ENCODE assay signal across 2 cellular contexts in the genomic region with DNA sequence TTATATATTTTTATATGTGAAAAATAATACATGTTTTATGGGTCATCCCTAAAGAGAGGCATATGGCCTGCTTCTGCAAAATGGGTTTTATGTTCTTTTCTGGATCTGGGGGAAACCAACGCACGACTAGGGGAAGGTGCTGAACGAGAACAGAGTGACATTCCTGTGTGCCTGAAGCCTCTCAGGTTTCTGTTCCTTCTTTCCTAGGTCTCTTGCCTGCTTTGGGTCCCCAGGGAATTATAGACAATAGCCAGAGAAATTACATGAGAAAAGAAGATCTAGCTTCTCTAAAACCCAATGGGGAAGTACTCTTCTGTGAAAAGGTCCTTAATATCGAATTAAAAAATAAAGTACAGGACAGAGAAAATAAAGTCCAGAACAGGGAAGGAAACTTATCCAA.
TF ChIP-seq lines count a peak whose summit lies in the region.

No MANE protein-coding gene starts in this region.

TF ChIP-seq in GM23338, 12 proteins besides CTCF, POLR2A, EP300 and RAD21 (continued from another document):
- TF ChIP-seq, protein P1, sequence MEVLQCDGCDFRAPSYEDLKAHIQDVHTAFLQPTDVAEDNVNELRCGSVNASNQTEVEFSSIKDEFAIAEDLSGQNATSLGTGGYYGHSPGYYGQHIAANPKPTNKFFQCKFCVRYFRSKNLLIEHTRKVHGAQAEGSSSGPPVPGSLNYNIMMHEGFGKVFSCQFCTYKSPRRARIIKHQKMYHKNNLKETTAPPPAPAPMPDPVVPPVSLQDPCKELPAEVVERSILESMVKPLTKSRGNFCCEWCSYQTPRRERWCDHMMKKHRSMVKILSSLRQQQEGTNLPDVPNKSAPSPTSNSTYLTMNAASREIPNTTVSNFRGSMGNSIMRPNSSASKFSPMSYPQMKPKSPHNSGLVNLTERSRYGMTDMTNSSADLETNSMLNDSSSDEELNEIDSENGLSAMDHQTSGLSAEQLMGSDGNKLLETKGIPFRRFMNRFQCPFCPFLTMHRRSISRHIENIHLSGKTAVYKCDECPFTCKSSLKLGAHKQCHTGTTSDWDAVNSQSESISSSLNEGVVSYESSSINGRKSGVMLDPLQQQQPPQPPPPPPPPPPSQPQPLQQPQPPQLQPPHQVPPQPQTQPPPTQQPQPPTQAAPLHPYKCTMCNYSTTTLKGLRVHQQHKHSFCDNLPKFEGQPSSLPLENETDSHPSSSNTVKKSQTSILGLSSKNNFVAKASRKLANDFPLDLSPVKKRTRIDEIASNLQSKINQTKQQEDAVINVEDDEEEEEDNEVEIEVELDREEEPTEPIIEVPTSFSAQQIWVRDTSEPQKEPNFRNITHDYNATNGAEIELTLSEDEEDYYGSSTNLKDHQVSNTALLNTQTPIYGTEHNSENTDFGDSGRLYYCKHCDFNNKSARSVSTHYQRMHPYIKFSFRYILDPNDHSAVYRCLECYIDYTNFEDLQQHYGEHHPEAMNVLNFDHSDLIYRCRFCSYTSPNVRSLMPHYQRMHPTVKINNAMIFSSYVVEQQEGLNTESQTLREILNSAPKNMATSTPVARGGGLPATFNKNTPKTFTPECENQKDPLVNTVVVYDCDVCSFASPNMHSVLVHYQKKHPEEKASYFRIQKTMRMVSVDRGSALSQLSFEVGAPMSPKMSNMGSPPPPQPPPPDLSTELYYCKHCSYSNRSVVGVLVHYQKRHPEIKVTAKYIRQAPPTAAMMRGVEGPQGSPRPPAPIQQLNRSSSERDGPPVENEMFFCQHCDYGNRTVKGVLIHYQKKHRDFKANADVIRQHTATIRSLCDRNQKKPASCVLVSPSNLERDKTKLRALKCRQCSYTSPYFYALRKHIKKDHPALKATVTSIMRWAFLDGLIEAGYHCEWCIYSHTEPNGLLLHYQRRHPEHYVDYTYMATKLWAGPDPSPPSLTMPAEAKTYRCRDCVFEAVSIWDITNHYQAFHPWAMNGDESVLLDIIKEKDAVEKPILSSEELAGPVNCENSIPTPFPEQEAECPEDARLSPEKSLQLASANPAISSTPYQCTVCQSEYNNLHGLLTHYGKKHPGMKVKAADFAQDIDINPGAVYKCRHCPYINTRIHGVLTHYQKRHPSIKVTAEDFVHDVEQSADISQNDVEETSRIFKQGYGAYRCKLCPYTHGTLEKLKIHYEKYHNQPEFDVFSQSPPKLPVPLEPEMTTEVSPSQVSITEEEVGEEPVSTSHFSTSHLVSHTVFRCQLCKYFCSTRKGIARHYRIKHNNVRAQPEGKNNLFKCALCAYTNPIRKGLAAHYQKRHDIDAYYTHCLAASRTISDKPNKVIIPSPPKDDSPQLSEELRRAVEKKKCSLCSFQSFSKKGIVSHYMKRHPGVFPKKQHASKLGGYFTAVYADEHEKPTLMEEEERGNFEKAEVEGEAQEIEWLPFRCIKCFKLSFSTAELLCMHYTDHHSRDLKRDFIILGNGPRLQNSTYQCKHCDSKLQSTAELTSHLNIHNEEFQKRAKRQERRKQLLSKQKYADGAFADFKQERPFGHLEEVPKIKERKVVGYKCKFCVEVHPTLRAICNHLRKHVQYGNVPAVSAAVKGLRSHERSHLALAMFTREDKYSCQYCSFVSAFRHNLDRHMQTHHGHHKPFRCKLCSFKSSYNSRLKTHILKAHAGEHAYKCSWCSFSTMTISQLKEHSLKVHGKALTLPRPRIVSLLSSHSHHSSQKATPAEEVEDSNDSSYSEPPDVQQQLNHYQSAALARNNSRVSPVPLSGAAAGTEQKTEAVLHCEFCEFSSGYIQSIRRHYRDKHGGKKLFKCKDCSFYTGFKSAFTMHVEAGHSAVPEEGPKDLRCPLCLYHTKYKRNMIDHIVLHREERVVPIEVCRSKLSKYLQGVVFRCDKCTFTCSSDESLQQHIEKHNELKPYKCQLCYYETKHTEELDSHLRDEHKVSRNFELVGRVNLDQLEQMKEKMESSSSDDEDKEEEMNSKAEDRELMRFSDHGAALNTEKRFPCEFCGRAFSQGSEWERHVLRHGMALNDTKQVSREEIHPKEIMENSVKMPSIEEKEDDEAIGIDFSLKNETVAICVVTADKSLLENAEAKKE (CRISPR knock-in tag; IDR thresholded peaks at IDR 0.05), result peak; percentile 77

TF ChIP-seq in GM12878, 131 proteins besides CTCF, POLR2A, EP300 and RAD21 (continued from another document):
- TF ChIP-seq, protein P2, sequence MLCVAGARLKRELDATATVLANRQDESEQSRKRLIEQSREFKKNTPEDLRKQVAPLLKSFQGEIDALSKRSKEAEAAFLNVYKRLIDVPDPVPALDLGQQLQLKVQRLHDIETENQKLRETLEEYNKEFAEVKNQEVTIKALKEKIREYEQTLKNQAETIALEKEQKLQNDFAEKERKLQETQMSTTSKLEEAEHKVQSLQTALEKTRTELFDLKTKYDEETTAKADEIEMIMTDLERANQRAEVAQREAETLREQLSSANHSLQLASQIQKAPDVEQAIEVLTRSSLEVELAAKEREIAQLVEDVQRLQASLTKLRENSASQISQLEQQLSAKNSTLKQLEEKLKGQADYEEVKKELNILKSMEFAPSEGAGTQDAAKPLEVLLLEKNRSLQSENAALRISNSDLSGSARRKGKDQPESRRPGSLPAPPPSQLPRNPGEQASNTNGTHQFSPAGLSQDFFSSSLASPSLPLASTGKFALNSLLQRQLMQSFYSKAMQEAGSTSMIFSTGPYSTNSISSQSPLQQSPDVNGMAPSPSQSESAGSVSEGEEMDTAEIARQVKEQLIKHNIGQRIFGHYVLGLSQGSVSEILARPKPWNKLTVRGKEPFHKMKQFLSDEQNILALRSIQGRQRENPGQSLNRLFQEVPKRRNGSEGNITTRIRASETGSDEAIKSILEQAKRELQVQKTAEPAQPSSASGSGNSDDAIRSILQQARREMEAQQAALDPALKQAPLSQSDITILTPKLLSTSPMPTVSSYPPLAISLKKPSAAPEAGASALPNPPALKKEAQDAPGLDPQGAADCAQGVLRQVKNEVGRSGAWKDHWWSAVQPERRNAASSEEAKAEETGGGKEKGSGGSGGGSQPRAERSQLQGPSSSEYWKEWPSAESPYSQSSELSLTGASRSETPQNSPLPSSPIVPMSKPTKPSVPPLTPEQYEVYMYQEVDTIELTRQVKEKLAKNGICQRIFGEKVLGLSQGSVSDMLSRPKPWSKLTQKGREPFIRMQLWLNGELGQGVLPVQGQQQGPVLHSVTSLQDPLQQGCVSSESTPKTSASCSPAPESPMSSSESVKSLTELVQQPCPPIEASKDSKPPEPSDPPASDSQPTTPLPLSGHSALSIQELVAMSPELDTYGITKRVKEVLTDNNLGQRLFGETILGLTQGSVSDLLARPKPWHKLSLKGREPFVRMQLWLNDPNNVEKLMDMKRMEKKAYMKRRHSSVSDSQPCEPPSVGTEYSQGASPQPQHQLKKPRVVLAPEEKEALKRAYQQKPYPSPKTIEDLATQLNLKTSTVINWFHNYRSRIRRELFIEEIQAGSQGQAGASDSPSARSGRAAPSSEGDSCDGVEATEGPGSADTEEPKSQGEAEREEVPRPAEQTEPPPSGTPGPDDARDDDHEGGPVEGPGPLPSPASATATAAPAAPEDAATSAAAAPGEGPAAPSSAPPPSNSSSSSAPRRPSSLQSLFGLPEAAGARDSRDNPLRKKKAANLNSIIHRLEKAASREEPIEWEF (IDR thresholded peaks at IDR 0.05; ENCODE audit: insufficient replicate concordance, low read depth, low read length), result no peak
- no peak for TF ChIP-seq POLR2AphosphoS5 (IDR thresholded peaks at IDR 0.05; ENCODE audit: low read length)
- TF ChIP-seq MEF2B (IDR thresholded peaks at IDR 0.05; ENCODE audit: partially characterized antibody, poor library complexity, severe bottlenecking), result peak; percentile 80
- TF ChIP-seq, protein P3, sequence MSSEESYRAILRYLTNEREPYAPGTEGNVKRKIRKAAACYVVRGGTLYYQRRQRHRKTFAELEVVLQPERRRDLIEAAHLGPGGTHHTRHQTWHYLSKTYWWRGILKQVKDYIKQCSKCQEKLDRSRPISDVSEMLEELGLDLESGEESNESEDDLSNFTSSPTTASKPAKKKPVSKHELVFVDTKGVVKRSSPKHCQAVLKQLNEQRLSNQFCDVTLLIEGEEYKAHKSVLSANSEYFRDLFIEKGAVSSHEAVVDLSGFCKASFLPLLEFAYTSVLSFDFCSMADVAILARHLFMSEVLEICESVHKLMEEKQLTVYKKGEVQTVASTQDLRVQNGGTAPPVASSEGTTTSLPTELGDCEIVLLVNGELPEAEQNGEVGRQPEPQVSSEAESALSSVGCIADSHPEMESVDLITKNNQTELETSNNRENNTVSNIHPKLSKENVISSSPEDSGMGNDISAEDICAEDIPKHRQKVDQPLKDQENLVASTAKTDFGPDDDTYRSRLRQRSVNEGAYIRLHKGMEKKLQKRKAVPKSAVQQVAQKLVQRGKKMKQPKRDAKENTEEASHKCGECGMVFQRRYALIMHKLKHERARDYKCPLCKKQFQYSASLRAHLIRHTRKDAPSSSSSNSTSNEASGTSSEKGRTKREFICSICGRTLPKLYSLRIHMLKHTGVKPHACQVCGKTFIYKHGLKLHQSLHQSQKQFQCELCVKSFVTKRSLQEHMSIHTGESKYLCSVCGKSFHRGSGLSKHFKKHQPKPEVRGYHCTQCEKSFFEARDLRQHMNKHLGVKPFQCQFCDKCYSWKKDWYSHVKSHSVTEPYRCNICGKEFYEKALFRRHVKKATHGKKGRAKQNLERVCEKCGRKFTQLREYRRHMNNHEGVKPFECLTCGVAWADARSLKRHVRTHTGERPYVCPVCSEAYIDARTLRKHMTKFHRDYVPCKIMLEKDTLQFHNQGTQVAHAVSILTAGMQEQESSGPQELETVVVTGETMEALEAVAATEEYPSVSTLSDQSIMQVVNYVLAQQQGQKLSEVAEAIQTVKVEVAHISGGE (CRISPR knock-in tag; IDR thresholded peaks at IDR 0.05), result no peak
- TF ChIP-seq, protein P4, sequence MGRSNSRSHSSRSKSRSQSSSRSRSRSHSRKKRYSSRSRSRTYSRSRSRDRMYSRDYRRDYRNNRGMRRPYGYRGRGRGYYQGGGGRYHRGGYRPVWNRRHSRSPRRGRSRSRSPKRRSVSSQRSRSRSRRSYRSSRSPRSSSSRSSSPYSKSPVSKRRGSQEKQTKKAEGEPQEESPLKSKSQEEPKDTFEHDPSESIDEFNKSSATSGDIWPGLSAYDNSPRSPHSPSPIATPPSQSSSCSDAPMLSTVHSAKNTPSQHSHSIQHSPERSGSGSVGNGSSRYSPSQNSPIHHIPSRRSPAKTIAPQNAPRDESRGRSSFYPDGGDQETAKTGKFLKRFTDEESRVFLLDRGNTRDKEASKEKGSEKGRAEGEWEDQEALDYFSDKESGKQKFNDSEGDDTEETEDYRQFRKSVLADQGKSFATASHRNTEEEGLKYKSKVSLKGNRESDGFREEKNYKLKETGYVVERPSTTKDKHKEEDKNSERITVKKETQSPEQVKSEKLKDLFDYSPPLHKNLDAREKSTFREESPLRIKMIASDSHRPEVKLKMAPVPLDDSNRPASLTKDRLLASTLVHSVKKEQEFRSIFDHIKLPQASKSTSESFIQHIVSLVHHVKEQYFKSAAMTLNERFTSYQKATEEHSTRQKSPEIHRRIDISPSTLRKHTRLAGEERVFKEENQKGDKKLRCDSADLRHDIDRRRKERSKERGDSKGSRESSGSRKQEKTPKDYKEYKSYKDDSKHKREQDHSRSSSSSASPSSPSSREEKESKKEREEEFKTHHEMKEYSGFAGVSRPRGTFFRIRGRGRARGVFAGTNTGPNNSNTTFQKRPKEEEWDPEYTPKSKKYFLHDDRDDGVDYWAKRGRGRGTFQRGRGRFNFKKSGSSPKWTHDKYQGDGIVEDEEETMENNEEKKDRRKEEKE (IDR thresholded peaks at IDR 0.05), result no peak
- TF ChIP-seq NFIC (IDR thresholded peaks at IDR 0.05; ENCODE audit: low read depth, low read length), result no peak
- TF ChIP-seq HDAC2 (IDR thresholded peaks at IDR 0.05), result no peak
